In the genomic region with DNA sequence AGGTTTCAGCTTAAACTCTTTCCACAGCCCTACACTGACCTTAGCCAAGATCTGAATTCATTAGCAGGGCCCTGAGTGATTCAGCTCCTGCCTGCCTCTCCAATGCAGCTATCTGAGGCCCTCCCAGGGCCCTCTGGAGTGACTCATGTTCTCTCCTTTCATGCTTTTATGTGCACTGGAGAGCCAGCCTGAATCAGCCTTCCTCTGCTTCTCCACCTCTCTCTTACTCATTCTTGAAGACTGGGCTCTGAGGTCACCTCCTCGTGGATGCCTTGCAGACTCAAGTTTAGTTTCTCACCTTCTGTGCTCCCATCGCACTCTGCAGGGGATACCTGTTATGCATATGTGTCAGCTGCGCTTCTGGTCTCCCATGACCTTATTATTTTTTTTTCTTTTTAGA, we compare ENCODE assay signal across 10 cellular contexts. TPM values are rescaled to one million over a fixed set of nuclear protein-coding genes. Genes with fewer than 3 reads are reported as not detected.
DNase-seq lines count a peak whose midpoint lies in the region; ATAC-seq and TF ChIP-seq lines count a peak whose summit lies in the region.
"Had no signal": no experiment of that assay in that cellular context is flagged by ENCODE, and none has a peak within 500 bp of the region (broad histone marks: within the 10 kb centered on the region; RNA-seq: fewer than 3 reads in every experiment).

No MANE protein-coding gene starts in this region.

- H3K4me1 Mint-ChIP-seq in MCF 10A (ENCODE audit: insufficient read depth, unreplicated experiment): peaks cover 38% of the 10 kb centered on the region
- peaks cover 46% of the 10 kb centered on the region for H3K4me1 Mint-ChIP-seq in stimulated activated naive CD8-positive, alpha-beta T cell treated with anti-CD3 and anti-CD28 coated beads, Interleukin-15, amount 100 ng/mL, for 72 hours

- no peak overlapping the region for H3K4me3 Mint-ChIP-seq in MCF 10A (ENCODE audit: unreplicated experiment)
- H3K4me3 Mint-ChIP-seq in stimulated activated naive CD8-positive, alpha-beta T cell treated with anti-CD3 and anti-CD28 coated beads, Interleukin-15, amount 100 ng/mL, for 72 hours: no peak overlapping the region
- H3K4me3 Mint-ChIP-seq: CD8-positive, alpha-beta T cell had no signal

- peak; percentile 91 for ATAC-seq in stimulated activated naive CD8-positive, alpha-beta T cell treated with anti-CD3 and anti-CD28 coated beads, Interleukin-15, amount 100 ng/mL, for 72 hours
- ATAC-seq in GM19351 (IDR thresholded peaks at IDR 0.05; ENCODE audit: unreplicated experiment): no peak
- ATAC-seq: CD8-positive, alpha-beta T cell had no signal

- H3K36me3 Mint-ChIP-seq in MCF 10A (ENCODE audit: insufficient read depth, unreplicated experiment): no peaks in the 10 kb centered on the region

- H3K4me1 ChIP-seq in breast epithelium: no peaks in the 10 kb centered on the region
- H3K4me1 ChIP-seq in effector memory CD4-positive, alpha-beta T cell (ENCODE audit: control insufficient read depth, insufficient read depth, low read length, poor library complexity, severe bottlenecking): peaks cover 12% of the 10 kb centered on the region

- DNase-seq in MCF 10A (ENCODE audit: unreplicated experiment) (peak; percentile 97), breast epithelium (ENCODE audit: low spot score in 2 of 2) (no peak), head of caudate nucleus (peak in 31 of 42 donors; percentile 23 to 84 (median 51)), CD1c-positive myeloid dendritic cell (ENCODE audit: extremely low spot score) (no peak)
- DNase-seq in activated CD8-positive, alpha-beta memory T cell treated with anti-CD3 and anti-CD28 coated beads, Interleukin-2, amount 50 U/mL, for 4 hours: peak; percentile 28
- peak; percentile 61 to 77 for DNase-seq in stimulated activated naive CD8-positive, alpha-beta T cell treated with anti-CD3 and anti-CD28 coated beads, Interleukin-15, amount 100 ng/mL, for 72 hours
- DNase-seq in effector memory CD4-positive, alpha-beta T cell: no peak

- H3K4me3 ChIP-seq in breast epithelium: no peak overlapping the region
- no peak overlapping the region for H3K4me3 ChIP-seq in effector memory CD4-positive, alpha-beta T cell (ENCODE audit: insufficient read depth, low read depth, low read length, poor library complexity, severe bottlenecking)

- H3K9me3 ChIP-seq in breast epithelium: no peaks in the 10 kb centered on the region
- H3K9me3 ChIP-seq in effector memory CD4-positive, alpha-beta T cell (ENCODE audit: control insufficient read depth, low read length): no peaks in the 10 kb centered on the region
- H3K9me3 ChIP-seq: neutrophil had no signal

- TF ChIP-seq CTCF in MCF 10A (IDR thresholded peaks at IDR 0.05; ENCODE audit: unreplicated experiment) (no peak), breast epithelium (IDR thresholded peaks at IDR 0.05) (no peak)

- no peaks in the 10 kb centered on the region for H3K36me3 ChIP-seq in breast epithelium
- no peaks in the 10 kb centered on the region for H3K36me3 ChIP-seq in effector memory CD4-positive, alpha-beta T cell (ENCODE audit: control insufficient read depth, insufficient read depth, low read length)
- H3K36me3 ChIP-seq: neutrophil had no signal

- POLR2A ChIA-PET in MCF 10A (lab: Yijun Ruan, JAX): interaction anchor here (0.6 to 2.3 kb wide), 14 partner anchors 11 to 209 kb away, joined by 3 to 15 read pairs (median 4); partner anchors contain the start of gene FRYL

- no peaks in the 10 kb centered on the region for H3K27me3 ChIP-seq in breast epithelium
- H3K27me3 ChIP-seq in effector memory CD4-positive, alpha-beta T cell (replicated peaks; ENCODE audit: control insufficient read depth, insufficient read depth, low read length, poor library complexity, severe bottlenecking): no peaks in the 10 kb centered on the region

- TF ChIP-seq POLR2A in breast epithelium (IDR thresholded peaks at IDR 0.05): no peak

- no peaks in the 10 kb centered on the region for H3K27me3 Mint-ChIP-seq in MCF 10A (ENCODE audit: insufficient read depth, unreplicated experiment)
- no peaks in the 10 kb centered on the region for H3K27me3 Mint-ChIP-seq in stimulated activated naive CD8-positive, alpha-beta T cell treated with anti-CD3 and anti-CD28 coated beads, Interleukin-15, amount 100 ng/mL, for 72 hours

- intact Hi-C loops in MCF 10A (cut with micrococcal nuclease) (loop anchor here (2.0 to 5.0 kb wide), 4 partner anchors 35 to 332 kb away; partner anchors contain the start of genes FRYL and OCIAD1), breast epithelium (cut with DNase I; ENCODE audit: low total_unique reads) (no loop called here), head of caudate nucleus (cut with DNase I) (no loop called here)

- CTCF ChIA-PET in MCF 10A (lab: Yijun Ruan, JAX): interaction anchor here (0.5 to 6.7 kb wide), 5 partner anchors 11 to 211 kb away, joined by 3 to 52 read pairs (median 4); no protein-coding TSS in a partner anchor

- no peak overlapping the region for H3K27ac ChIP-seq in breast epithelium
- H3K27ac ChIP-seq in effector memory CD4-positive, alpha-beta T cell (ENCODE audit: insufficient read depth, low read length, poor library complexity, severe bottlenecking): no peak overlapping the region
- H3K27ac ChIP-seq: neutrophil had no signal

- no peak overlapping the region for H3K27ac Mint-ChIP-seq in MCF 10A (ENCODE audit: low read depth, unreplicated experiment)
- peak overlapping the region in 1 of 2 donors; percentile 9 for H3K27ac Mint-ChIP-seq in stimulated activated naive CD8-positive, alpha-beta T cell treated with anti-CD3 and anti-CD28 coated beads, Interleukin-15, amount 100 ng/mL, for 72 hours
- H3K27ac Mint-ChIP-seq: CD8-positive, alpha-beta T cell had no signal

- no TSS peak for BruUV-seq in MCF 10A (replicated peaks; lab: Mats Ljungman, UMichigan)

- no peaks in the 10 kb centered on the region for H3K9me3 Mint-ChIP-seq in MCF 10A (ENCODE audit: unreplicated experiment)
- no peaks in the 10 kb centered on the region for H3K9me3 Mint-ChIP-seq in stimulated activated naive CD8-positive, alpha-beta T cell treated with anti-CD3 and anti-CD28 coated beads, Interleukin-15, amount 100 ng/mL, for 72 hours
- H3K9me3 Mint-ChIP-seq: CD8-positive, alpha-beta T cell had no signal

RNA-seq across cellular contexts. Expression of gene OCIAD2, which starts 3.1 kb away (rescaled TPM):
- total RNA-seq in MCF 10A (2022) (66.3 and 94.1 TPM in 2 replicates), breast epithelium (10 to 100 TPM in 1 of 3 donors, 1 to 10 TPM in 2; 9.2 to 22.0 (median 9.9) TPM)

Comparison
In these comparisons a context has a peak if more than half of its experiments do, and no peak if none do; other contexts are left out.
1. DNase-seq: peak in MCF 10A (single experiment), activated CD8-positive, alpha-beta memory T cell treated with anti-CD3 and anti-CD28 coated beads, Interleukin-2, amount 50 U/mL, for 4 hours (single experiment), head of caudate nucleus (31 of 42) and stimulated activated naive CD8-positive, alpha-beta T cell treated with anti-CD3 and anti-CD28 coated beads, Interleukin-15, amount 100 ng/mL, for 72 hours (2 of 2); none in breast epithelium (0 of 2), effector memory CD4-positive, alpha-beta T cell (0 of 3) and CD1c-positive myeloid dendritic cell (single experiment).